In genomic region chr11:9315078-9315688, GRCh38 we compare ENCODE assay signal across 8 cellular contexts.
DNase-seq lines count a peak whose midpoint lies in the region; ATAC-seq lines count a peak whose summit lies in the region.

No MANE protein-coding gene starts in this region.

- peak; percentile 5 for DNase-seq in stimulated activated CD4-positive, alpha-beta T cell treated with anti-CD3 and anti-CD28 coated beads, Interleukin-15, amount 100 ng/mL, for 24 hours
- no peak for DNase-seq in stimulated activated CD4-positive, alpha-beta T cell treated with anti-CD3 and anti-CD28 coated beads, Interleukin-4, amount 100 ng/mL, for 4 hours
- DNase-seq in activated naive CD4-positive, alpha-beta T cell treated with anti-CD3 and anti-CD28 coated beads, Interleukin-2, amount 10 ng/mL, durations not matched to agents 7 days and 5 days: no peak
- DNase-seq in stimulated activated naive CD8-positive, alpha-beta T cell treated with anti-CD3 and anti-CD28 coated beads, Interleukin-15, Interleukin-2, amounts not matched to agents 100 U/mL and 50 U/mL, for 24 hours: peak; percentile 15
- no peak for DNase-seq in NK-92 treated with Interleukin-12 subunit alpha and Interleukin-12 subunit beta, amount 100 ng/mL, for 24 hours (lab: John Stamatoyannopoulos, UW)

- peaks cover 23% of the 10 kb centered on the region for H3K4me1 ChIP-seq in iPS-15b (ENCODE audit: control insufficient read depth, insufficient read depth, low read length)

- peaks cover 37% of the 10 kb centered on the region for H3K27me3 Mint-ChIP-seq in activated naive CD4-positive, alpha-beta T cell treated with anti-CD3 and anti-CD28 coated beads, Interleukin-2, amount 10 ng/mL, durations not matched to agents 7 days and 5 days

- no peaks in the 10 kb centered on the region for H3K36me3 ChIP-seq in iPS-15b (ENCODE audit: control insufficient read depth, insufficient read depth, low read length)

- CTCF ChIA-PET in activated naive CD4-positive, alpha-beta T cell treated with anti-CD3 and anti-CD28 coated beads, Interleukin-2, amount 10 ng/mL, durations not matched to agents 7 days and 5 days (lab: Charles Lee): interaction anchor here (0.7 to 1.5 kb wide), 2 partner anchors 112 to 148 kb away, joined by 3 to 4 read pairs; no protein-coding TSS in a partner anchor

- H3K4me3 Mint-ChIP-seq in activated naive CD4-positive, alpha-beta T cell treated with anti-CD3 and anti-CD28 coated beads, Interleukin-2, amount 10 ng/mL, durations not matched to agents 7 days and 5 days: peak overlapping the region; percentile 98

- peak overlapping the region; percentile 70 for H3K4me3 ChIP-seq in iPS-15b (ENCODE audit: low read depth, low read length)

- ATAC-seq in stimulated activated naive CD8-positive, alpha-beta T cell treated with anti-CD3 and anti-CD28 coated beads, Interleukin-15, Interleukin-2, amounts not matched to agents 100 U/mL and 50 U/mL, for 24 hours: no peak
- no peak for ATAC-seq in GM21529 (IDR thresholded peaks at IDR 0.05; ENCODE audit: unreplicated experiment)
- ATAC-seq in HG03097 (IDR thresholded peaks at IDR 0.05; ENCODE audit: low FRiP score, unreplicated experiment): no peak

- peak overlapping the region; percentile 77 for H3K9ac ChIP-seq in iPS-15b (ENCODE audit: low read depth, low read length)

- H3K36me3 Mint-ChIP-seq in activated naive CD4-positive, alpha-beta T cell treated with anti-CD3 and anti-CD28 coated beads, Interleukin-2, amount 10 ng/mL, durations not matched to agents 7 days and 5 days: peaks cover 23% of the 10 kb centered on the region

- peak overlapping the region; percentile 96 for H3K27ac Mint-ChIP-seq in activated naive CD4-positive, alpha-beta T cell treated with anti-CD3 and anti-CD28 coated beads, Interleukin-2, amount 10 ng/mL, durations not matched to agents 7 days and 5 days

- peaks cover 43% of the 10 kb centered on the region for H3K4me1 Mint-ChIP-seq in activated naive CD4-positive, alpha-beta T cell treated with anti-CD3 and anti-CD28 coated beads, Interleukin-2, amount 10 ng/mL, durations not matched to agents 7 days and 5 days

- H3K9me3 Mint-ChIP-seq in activated naive CD4-positive, alpha-beta T cell treated with anti-CD3 and anti-CD28 coated beads, Interleukin-2, amount 10 ng/mL, durations not matched to agents 7 days and 5 days: no peaks in the 10 kb centered on the region

- no peaks in the 10 kb centered on the region for H3K27me3 ChIP-seq in iPS-15b (ENCODE audit: control insufficient read depth, insufficient read depth, low read length)

- H3K9me3 ChIP-seq in iPS-15b (ENCODE audit: control insufficient read depth, insufficient read depth, low read length): no peaks in the 10 kb centered on the region

Comparison
In these comparisons a context has a peak if more than half of its experiments do, and no peak if none do; other contexts are left out.
1. DNase-seq: peak in stimulated activated CD4-positive, alpha-beta T cell treated with anti-CD3 and anti-CD28 coated beads, Interleukin-15, amount 100 ng/mL, for 24 hours (single experiment) and stimulated activated naive CD8-positive, alpha-beta T cell treated with anti-CD3 and anti-CD28 coated beads, Interleukin-15, Interleukin-2, amounts not matched to agents 100 U/mL and 50 U/mL, for 24 hours (single experiment); none in stimulated activated CD4-positive, alpha-beta T cell treated with anti-CD3 and anti-CD28 coated beads, Interleukin-4, amount 100 ng/mL, for 4 hours (0 of 2), activated naive CD4-positive, alpha-beta T cell treated with anti-CD3 and anti-CD28 coated beads, Interleukin-2, amount 10 ng/mL, durations not matched to agents 7 days and 5 days (single experiment) and NK-92 treated with Interleukin-12 subunit alpha and Interleukin-12 subunit beta, amount 100 ng/mL, for 24 hours (single experiment).